ENCODE assay signal across 17 cellular contexts in the genomic region with DNA sequence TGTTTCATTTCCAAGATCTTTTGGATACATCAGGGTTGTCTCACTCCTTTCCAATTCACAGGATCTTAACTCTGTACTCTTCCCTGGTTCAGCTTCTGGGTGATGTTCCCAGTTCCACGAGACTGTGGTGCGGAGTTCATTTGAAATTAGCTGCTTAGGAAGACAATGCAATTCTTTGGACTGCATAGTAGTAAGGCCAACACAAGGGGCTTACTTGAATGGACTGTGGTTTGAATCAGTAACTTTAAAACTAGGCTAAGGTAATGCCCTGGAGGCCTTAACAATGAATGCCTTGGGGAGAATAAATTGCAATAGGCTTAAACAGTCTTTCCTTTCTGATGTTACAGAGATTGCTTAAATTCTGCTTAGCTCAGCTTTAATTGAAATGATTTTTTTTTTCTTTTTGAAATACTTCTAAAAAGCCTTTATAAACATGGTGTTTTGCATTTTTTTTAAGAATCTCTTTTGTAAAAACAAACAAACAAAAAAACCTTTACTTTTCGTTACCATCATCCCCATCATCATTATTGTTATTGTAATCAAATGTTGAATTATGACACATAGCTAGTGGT.
"Had no signal": no experiment of that assay in that cellular context is flagged by ENCODE, and none has a peak within 500 bp of the region (broad histone marks: within the 10 kb centered on the region; RNA-seq: fewer than 3 reads in every experiment).

No MANE protein-coding gene starts in this region.

- ATAC-seq: heart left ventricle, left lobe of liver, natural killer cell, pancreas, right cardiac atrium had no signal

- DNase-seq: effector CD4-positive, alpha-beta T cell; foreskin melanocyte; heart left ventricle; hippocampal formation; mammary epithelial cell; natural killer cell; occipital lobe; pancreas; right cardiac atrium; stimulated activated CD4-positive, alpha-beta T cell treated with anti-CD3 and anti-CD28 coated beads, Interleukin-2, amount 100 ng/mL, for 48 hours; stimulated activated naive CD4-positive, alpha-beta T cell treated with Interleukin-2 at 50 U/mL for 16 hours; trophoblast cell had no signal

- H3K9me3 Mint-ChIP-seq: neural crest cell had no signal

- H3K36me3 Mint-ChIP-seq: natural killer cell had no signal

- H3K27me3 ChIP-seq: heart left ventricle, pancreas had no signal

- H3K4me3 ChIP-seq: coronary artery, heart left ventricle, pancreas, smooth muscle cell had no signal

- H3K27ac Mint-ChIP-seq: natural killer cell, progenitor cell of endocrine pancreas had no signal

- H3K4me1 Mint-ChIP-seq: natural killer cell had no signal

- H3K27ac ChIP-seq: coronary artery, heart left ventricle, pancreas had no signal

- H3K4me2 ChIP-seq: smooth muscle cell had no signal

- H3K36me3 ChIP-seq: heart left ventricle, pancreas had no signal

- H3K4me1 ChIP-seq: heart left ventricle, pancreas had no signal

- H3K4me3 Mint-ChIP-seq: natural killer cell, neural crest cell had no signal

- H3K9me3 ChIP-seq: heart left ventricle, pancreas had no signal

- H3K27me3 Mint-ChIP-seq: progenitor cell of endocrine pancreas had no signal
